Comparison of ENCODE assay signal across 8 cellular contexts in genomic region chr13:28138756-28139470, GRCh38. TPM values are rescaled to one million over a fixed set of nuclear protein-coding genes. Genes with fewer than 3 reads are reported as not detected.
DNase-seq lines count a peak whose midpoint lies in the region; ATAC-seq and TF ChIP-seq lines count a peak whose summit lies in the region.

No MANE protein-coding gene starts in this region.

- TF ChIP-seq CTCF in RWPE1 (conservative IDR thresholded peaks at IDR 0.05; ENCODE audit: low read depth) (no peak), fibroblast of the aortic adventitia (IDR thresholded peaks at IDR 0.05; ENCODE audit: insufficient read depth, low read length) (no peak), nephron progenitor cell (IDR thresholded peaks at IDR 0.05) (no peak)

- no peaks in the 10 kb centered on the region for H3K27me3 Mint-ChIP-seq in nephron progenitor cell (ENCODE audit: low read depth, poor library complexity)

- H3K4me1 Mint-ChIP-seq in nephron progenitor cell = peaks cover 49% of the 10 kb centered on the region

- peak; percentile 58 for ATAC-seq in GM19463 (IDR thresholded peaks at IDR 0.05; ENCODE audit: unreplicated experiment)

- H3K27ac ChIP-seq in RWPE1 = peak overlapping the region; percentile 95

- POLR2A ChIA-PET in RWPE1 (lab: Yijun Ruan, JAX; ENCODE audit: low non-redundant PET) = no interaction called here

- peak overlapping the region; percentile 99 for H3K4me3 Mint-ChIP-seq in nephron progenitor cell

- DNase-seq in COLO668 (lab: John Stamatoyannopoulos, UW; ENCODE audit: unreplicated experiment) (peak; percentile 84), HT-29 (ENCODE audit: low spot score) (peak; percentile 97), RWPE1 (ENCODE audit: low spot score) (peak; percentile 72), fibroblast of the aortic adventitia (ENCODE audit: low read depth) (peak; percentile 89), nephron progenitor cell (peak; percentile 81)
- DNase-seq in activated effector memory CD4-positive, alpha-beta T cell treated with Interleukin-2 at 50 U/mL for 16 hours = peak; percentile 80
- DNase-seq in stimulated activated naive CD4-positive, alpha-beta T cell treated with Interleukin-2 at 50 U/mL for 16 hours (lab: John Stamatoyannopoulos, UW) = peak; percentile 93

- H3K36me3 Mint-ChIP-seq in nephron progenitor cell (ENCODE audit: low read depth) = no peaks in the 10 kb centered on the region

- no peaks in the 10 kb centered on the region for H3K9me3 Mint-ChIP-seq in nephron progenitor cell

- H3K4me3 ChIP-seq in fibroblast of the aortic adventitia (ENCODE audit: low read depth, low read length) = peak overlapping the region; percentile 93

- CTCF ChIA-PET in RWPE1 (lab: Yijun Ruan, JAX) = no interaction called here

- peak overlapping the region; percentile 70 for H3K27ac Mint-ChIP-seq in nephron progenitor cell

RNA-seq across cellular contexts. Expression of gene PAN3, which starts 0.6 kb away (rescaled TPM):
- total RNA-seq in HT-29 (2014; rRNA removed; shearing (Covaris generic)) = 23.8 and 27.3 TPM in 2 replicates
- total RNA-seq in fibroblast of the aortic adventitia (ENCODE audit: low replicate concordance) = 19.4 and 22.8 TPM in 2 replicates

RNA-seq across cellular contexts. Expression of gene FLT3, which starts 38.5 kb away (rescaled TPM):
- total RNA-seq in HT-29 (2014; rRNA removed; shearing (Covaris generic)) = not detected in 2 replicates
- not detected in 2 replicates for total RNA-seq in fibroblast of the aortic adventitia (ENCODE audit: low replicate concordance)

Comparison
In these comparisons a context has a peak if more than half of its experiments do, and no peak if none do; other contexts are left out.
1. Peak in every context shown above with its lines: DNase-seq, ATAC-seq, H3K4me3 ChIP-seq and H3K27ac ChIP-seq.